Comparison of ENCODE assay signal across 8 cellular contexts in the genomic region with DNA sequence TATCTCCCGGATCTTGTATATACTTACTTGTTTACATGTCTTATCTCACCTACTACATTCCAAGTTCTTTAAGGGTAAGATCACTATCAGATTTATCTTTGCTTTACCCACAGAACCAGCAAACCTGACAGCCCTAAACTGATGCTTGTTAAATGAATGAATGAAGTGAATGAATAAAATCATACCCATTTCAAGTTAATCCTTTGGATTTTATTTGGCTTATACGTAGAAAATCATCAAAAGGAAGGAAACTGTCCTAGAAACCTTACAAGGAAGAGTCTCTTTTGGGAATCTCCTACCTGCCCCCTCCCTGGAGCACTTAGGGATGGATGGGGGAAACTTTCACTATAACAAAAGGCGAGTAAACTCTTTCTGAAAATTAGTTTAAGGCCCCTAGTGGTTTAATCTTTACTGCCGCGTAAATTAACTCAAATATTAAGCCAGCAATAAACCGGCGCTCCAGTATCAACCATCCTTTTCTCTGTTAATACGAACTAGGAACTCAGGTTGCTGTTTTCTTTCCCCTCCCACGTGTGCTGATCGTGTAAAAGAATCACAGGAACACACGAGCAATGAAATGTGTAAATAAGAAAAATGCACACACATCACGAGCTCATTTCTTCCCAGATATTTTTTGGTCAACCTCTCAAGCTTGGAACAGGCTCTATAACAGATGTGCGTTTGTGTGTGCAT. TPM values are rescaled to one million over a fixed set of nuclear protein-coding genes. Genes with fewer than 3 reads are reported as not detected.
A peak's percentile ranks its signal among the peaks of the same experiment; 100 is the strongest.
DNase-seq lines count a peak whose midpoint lies in the region; ATAC-seq and TF ChIP-seq lines count a peak whose summit lies in the region.

No MANE protein-coding gene starts in this region.

- H3K27ac ChIP-seq in PC-3 (ENCODE audit: low read length) (peak overlapping the region; percentile 94), endodermal cell (ENCODE audit: low read depth, low read length) (no peak overlapping the region)

- H3K4me1 ChIP-seq in PC-3 (ENCODE audit: insufficient read depth, low read length) (peaks cover 17% of the 10 kb centered on the region), endodermal cell (ENCODE audit: control insufficient read depth, insufficient read depth, low read length) (peaks cover 3% of the 10 kb centered on the region), neuron (ENCODE audit: insufficient read depth, low read length) (peaks cover 11% of the 10 kb centered on the region)

- intact Hi-C loops in PC-3 (cut with micrococcal nuclease), result loop anchor here (1.0 kb wide), 1 partner anchor 19 kb away; no protein-coding TSS in a partner anchor

- peaks cover 7% of the 10 kb centered on the region for H3K27me3 Mint-ChIP-seq in endodermal cell (ENCODE audit: insufficient read depth)

- H3K27me3 ChIP-seq in PC-3 (ENCODE audit: low read length), result no peaks in the 10 kb centered on the region
- H3K27me3 ChIP-seq in endodermal cell (ENCODE audit: control insufficient read depth, insufficient read depth, low read length, poor library complexity, severe bottlenecking), result no peaks in the 10 kb centered on the region
- H3K27me3 ChIP-seq in neuron (ENCODE audit: insufficient read depth, low read length), result no peaks in the 10 kb centered on the region

- TF ChIP-seq CTCF in PC-3 (conservative IDR thresholded peaks at IDR 0.05; ENCODE audit: low read depth, low read length) (peak; percentile 35; the same call in 1 of the 2 replicates), endodermal cell (conservative IDR thresholded peaks at IDR 0.05) (peak; percentile 41)

- POLR2A ChIA-PET in PC-3 (lab: Charles Lee; ENCODE audit: unreplicated experiment), result interaction anchor here (0.6 kb wide), 1 partner anchor 163 kb away, joined by 5 read pairs; no protein-coding TSS in a partner anchor

- 34 to 71% methylated on average over 7 to 12 of the region's 13 CpGs for WGBS in endodermal cell (ENCODE audit: insufficient coverage in 1 of 2, insufficient read length in 1 of 2), 2 experiments

- peaks cover 32% of the 10 kb centered on the region for H3K79me2 ChIP-seq in PC-3 (ENCODE audit: low read length)

- peak; percentile 41 for DNase-seq in EH (ENCODE audit: low read depth)
- DNase-seq in PC-3, result peak; percentile 52
- no peak for DNase-seq in endodermal cell

- H3K9me3 ChIP-seq in PC-3 (ENCODE audit: low read length) (no peaks in the 10 kb centered on the region), endodermal cell (ENCODE audit: control insufficient read depth, low read length) (no peaks in the 10 kb centered on the region), neuron (ENCODE audit: low read length) (no peaks in the 10 kb centered on the region)

- BruUV-seq in PC-3 (replicated peaks; lab: Mats Ljungman, UMichigan), result TSS peak; percentile 34

- peak overlapping the region; percentile 81 for H3K4me2 ChIP-seq in PC-3 (ENCODE audit: low read length)

- no peaks in the 10 kb centered on the region for H3K9me3 Mint-ChIP-seq in endodermal cell

- H3K36me3 Mint-ChIP-seq in endodermal cell (ENCODE audit: low read depth), result peaks cover under 1% of the 10 kb centered on the region

- peak overlapping the region; percentile 89 for H3K4me3 Mint-ChIP-seq in endodermal cell

- no peaks in the 10 kb centered on the region for H3K9me2 ChIP-seq in PC-3 (replicated peaks; ENCODE audit: low read length)

- H3K4me3 ChIP-seq in PC-3 (ENCODE audit: low read length) (peak overlapping the region; percentile 92), endodermal cell (ENCODE audit: low read length) (peak overlapping the region; percentile 90), neuron (ENCODE audit: low read length) (peak overlapping the region; percentile 87)

- H3K9ac ChIP-seq in PC-3 (ENCODE audit: low read length) (peak overlapping the region; percentile 94; the same call in 1 of the 2 replicates), endodermal cell (ENCODE audit: extremely low read depth, low read length, poor library complexity, severe bottlenecking) (peak overlapping the region; percentile 84)

- peak overlapping the region; percentile 36 for H3K27ac Mint-ChIP-seq in endodermal cell

- peaks cover 15% of the 10 kb centered on the region for H3K4me1 Mint-ChIP-seq in endodermal cell

- H2AFZ ChIP-seq in PC-3 (ENCODE audit: low read length) (peak overlapping the region; percentile 78), neuron (ENCODE audit: low read depth, low read length) (peak overlapping the region; percentile 96)

- H4K20me1 ChIP-seq in PC-3 (ENCODE audit: low read length), result no peaks in the 10 kb centered on the region

- ATAC-seq in PC-3 (no peak), HG02588 (IDR thresholded peaks at IDR 0.05; ENCODE audit: unreplicated experiment) (no peak), HG03159 (IDR thresholded peaks at IDR 0.05; ENCODE audit: unreplicated experiment) (no peak), HG03135 (IDR thresholded peaks at IDR 0.05; ENCODE audit: unreplicated experiment) (no peak), HG03139 (IDR thresholded peaks at IDR 0.05; ENCODE audit: unreplicated experiment) (no peak)

- H3K36me3 ChIP-seq in PC-3 (ENCODE audit: low read depth, low read length) (no peaks in the 10 kb centered on the region), endodermal cell (ENCODE audit: control insufficient read depth, insufficient read depth, low read length) (no peaks in the 10 kb centered on the region), neuron (ENCODE audit: insufficient read depth, low read length) (no peaks in the 10 kb centered on the region)

- H3F3A ChIP-seq in PC-3 (ENCODE audit: low read length, unreplicated experiment), result no peaks in the 10 kb centered on the region

- CTCF ChIA-PET in PC-3 (lab: Charles Lee), result interaction anchor here (0.6 kb wide), 1 partner anchor 188 kb away, joined by 4 read pairs; no protein-coding TSS in a partner anchor

RNA-seq across cellular contexts. Expression of gene UTRN, which starts 1.2 kb away (rescaled TPM):
- total RNA-seq in PC-3 (2014; rRNA removed), result 49.0 and 58.3 TPM in 2 replicates
- total RNA-seq in endodermal cell, result 10 to 100 TPM; 67.7 to 79.7 TPM
- polyA plus RNA-seq in endodermal cell (2013, experiment 1 of 2), result 40.1 TPM
- 44.5 TPM for polyA plus RNA-seq in endodermal cell (2013, experiment 2 of 2)
